In the genomic region with DNA sequence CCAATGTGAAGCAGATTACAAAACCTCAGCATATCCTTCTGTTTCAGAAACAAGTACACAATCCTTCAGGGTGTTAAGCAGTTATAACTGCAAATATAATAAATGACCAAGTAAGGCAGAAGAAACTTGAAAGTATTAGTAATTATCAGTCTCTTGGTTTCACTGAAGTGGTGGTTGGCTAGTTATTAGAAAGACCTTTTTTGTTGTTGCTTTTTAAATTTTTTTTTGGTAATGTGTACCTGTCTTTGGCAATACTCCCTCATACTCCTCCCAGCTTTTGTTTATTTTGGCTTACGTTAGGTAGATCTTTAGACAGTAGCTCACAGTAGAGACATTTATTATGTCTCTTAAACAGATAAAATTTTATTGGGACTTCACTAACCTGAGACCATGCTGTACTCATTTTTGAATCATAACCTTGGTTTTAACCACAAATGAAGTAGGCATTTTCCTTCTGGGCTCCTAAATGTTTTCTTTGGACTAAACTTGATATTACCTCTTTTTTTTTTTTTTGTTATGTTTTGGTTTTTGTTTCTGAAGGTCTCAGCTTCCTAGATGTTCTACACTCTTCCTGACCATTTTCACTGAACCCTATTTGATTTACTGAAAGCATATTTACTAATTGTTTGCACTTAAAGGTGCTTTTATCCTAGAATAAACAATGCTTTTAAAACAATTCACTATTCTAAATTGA, we compare ENCODE assay signal across 11 cellular contexts. TPM values are rescaled to one million over a fixed set of nuclear protein-coding genes. Genes with fewer than 3 reads are reported as not detected.
DNase-seq lines count a peak whose midpoint lies in the region; ATAC-seq lines count a peak whose summit lies in the region.
"Had no signal": no experiment of that assay in that cellular context is flagged by ENCODE, and none has a peak within 500 bp of the region (broad histone marks: within the 10 kb centered on the region; RNA-seq: fewer than 3 reads in every experiment).

No MANE protein-coding gene starts in this region.

- no peak overlapping the region for H3K4me3 ChIP-seq in muscle layer of duodenum (ENCODE audit: low read depth in 1 of 2, low read length in 2 of 2)
- H3K4me3 ChIP-seq: thoracic aorta had no signal

- H3K27me3 Mint-ChIP-seq in T-helper 17 cell: no peaks in the 10 kb centered on the region

- peaks cover 7 to 14% of the 10 kb centered on the region in 2 donors for H3K4me1 ChIP-seq in muscle layer of duodenum (ENCODE audit: control insufficient read depth in 1 of 2, insufficient read depth in 2 of 2, low read length in 2 of 2)

- peaks cover 3% of the 10 kb centered on the region for H3K36me3 Mint-ChIP-seq in T-helper 17 cell (ENCODE audit: low read depth)

- H3K9me3 ChIP-seq in T-helper 17 cell (ENCODE audit: control insufficient read depth, low read length, poor library complexity, severe bottlenecking) (no peaks in the 10 kb centered on the region), muscle layer of duodenum (ENCODE audit: control insufficient read depth in 1 of 2, low read length in 2 of 2) (no peaks in the 10 kb centered on the region)
- H3K9me3 ChIP-seq: thoracic aorta had no signal

- H3K4me1 Mint-ChIP-seq in T-helper 17 cell: peaks cover 47% of the 10 kb centered on the region

- DNase-seq in T-helper 17 cell (no peak), anterior cingulate cortex (lab: John Stamatoyannopoulos, UW) (no peak), NCI-H2107 treated with DMSO at 0.1 percent for 48 hours (lab: John Stamatoyannopoulos, UW; ENCODE audit: unreplicated experiment) (no peak), GM19240 (ENCODE audit: insufficient read length, low spot score) (no peak)
- DNase-seq in activated effector memory CD4-positive, alpha-beta T cell treated with anti-CD3 and anti-CD28 coated beads, Interleukin-2, amount 50 U/mL, for 16 hours: no peak
- DNase-seq: amygdala, NCI-H82 had no signal

- ATAC-seq in GM18907 (IDR thresholded peaks at IDR 0.05; ENCODE audit: unreplicated experiment): peak; percentile 59
- ATAC-seq in HG02973 (IDR thresholded peaks at IDR 0.05; ENCODE audit: unreplicated experiment): peak; percentile 58
- ATAC-seq in T-helper 17 cell: no peak

- no peaks in the 10 kb centered on the region for H3K36me3 ChIP-seq in muscle layer of duodenum (ENCODE audit: control insufficient read depth in 1 of 2, insufficient read depth in 2 of 2, low read length in 2 of 2)
- H3K36me3 ChIP-seq: thoracic aorta had no signal

- peak overlapping the region; percentile 19 for H3K27ac ChIP-seq in muscle layer of duodenum (ENCODE audit: low read length)
- H3K27ac ChIP-seq: thoracic aorta had no signal

- no peak overlapping the region for H3K27ac Mint-ChIP-seq in T-helper 17 cell

- peak overlapping the region; percentile 19 for H3K4me3 Mint-ChIP-seq in T-helper 17 cell

- H3K27me3 ChIP-seq in muscle layer of duodenum (ENCODE audit: low read depth, low read length): no peaks in the 10 kb centered on the region

RNA-seq across cellular contexts. Expression of gene CD2AP, which starts 6.4 kb away (rescaled TPM):
- total RNA-seq in T-helper 17 cell: 10 to 100 TPM; 34.4 to 45.3 TPM
